Comparison of ENCODE assay signal across 8 cellular contexts in the genomic region with DNA sequence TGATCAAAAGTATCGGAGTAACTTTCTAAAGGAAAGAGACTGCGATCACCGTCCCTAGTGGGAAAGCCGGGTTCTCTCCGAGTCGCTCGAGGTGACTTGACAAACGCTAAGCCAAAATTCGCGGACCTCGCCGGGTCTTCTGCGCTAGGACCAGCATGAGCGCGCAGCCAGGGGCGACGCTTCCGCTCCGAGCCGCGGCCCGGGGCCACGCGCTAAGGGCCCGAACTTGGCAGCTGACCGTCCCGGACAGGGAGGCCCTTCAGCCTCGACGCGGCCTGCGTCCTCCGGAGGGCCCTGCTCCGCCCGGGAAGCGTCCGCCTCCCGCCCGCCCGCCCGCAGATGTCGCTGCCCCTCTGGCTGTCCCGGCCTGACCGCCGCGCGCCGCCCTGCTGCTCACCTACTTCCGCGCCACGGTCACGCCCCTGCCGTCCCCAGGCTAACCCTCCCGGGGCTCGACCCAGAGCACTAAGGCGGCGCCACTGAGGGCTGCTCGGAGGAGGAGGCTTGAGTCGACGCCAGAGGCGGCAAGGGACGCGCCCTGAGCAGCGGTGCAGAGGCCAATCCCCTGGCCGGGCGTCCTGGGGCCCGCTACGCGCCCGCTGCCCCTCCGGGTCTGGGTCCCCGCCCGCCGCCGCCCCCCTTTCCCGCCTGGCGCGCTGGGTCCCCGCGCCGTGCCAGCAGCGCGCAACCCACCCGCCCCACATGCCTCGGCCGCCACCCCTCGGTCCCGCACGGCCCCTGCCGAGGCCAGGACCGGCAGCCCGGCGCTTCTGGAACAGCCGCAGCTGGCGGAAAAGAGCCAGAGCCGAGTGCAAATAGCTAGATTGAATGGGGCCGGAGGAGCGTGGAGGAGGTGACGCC. TPM values are rescaled to one million over a fixed set of nuclear protein-coding genes. Genes with fewer than 3 reads are reported as not detected.
DNase-seq lines count a peak whose midpoint lies in the region; ATAC-seq and TF ChIP-seq lines count a peak whose summit lies in the region.

No MANE protein-coding gene starts in this region.

- DNase-seq in AG09309 (ENCODE audit: low read depth) = no peak
- peak; percentile 74 for DNase-seq in NCI-H510A (lab: John Stamatoyannopoulos, UW)
- DNase-seq in activated CD4-positive, alpha-beta T cell treated with anti-CD3 and anti-CD28 coated beads, Interleukin-2, amount 50 U/mL, for 1 hour = peak; percentile 72
- DNase-seq in dorsolateral prefrontal cortex = peak in 9 of 10 donors; percentile 38 to 78 (median 60)
- DNase-seq in lung microvascular endothelial cell (ENCODE audit: low read depth in 2 of 2) = peak; percentile 80 to 82
- DNase-seq in stimulated activated CD8-positive, alpha-beta memory T cell treated with anti-CD3 and anti-CD28 coated beads, Interleukin-12 subunit alpha, Interleukin-12 subunit beta, amount 100 ng/mL, for 1 hour (ENCODE audit: low read depth) = peak; percentile 56

- peaks cover 0 to 14% (median 0%) of the 10 kb centered on the region in 45 donors for H3K27me3 ChIP-seq in dorsolateral prefrontal cortex

- peak; percentile 54 for ATAC-seq in GM18867 (IDR thresholded peaks at IDR 0.05; ENCODE audit: unreplicated experiment)
- ATAC-seq in HG03103 (IDR thresholded peaks at IDR 0.05; ENCODE audit: low read depth, unreplicated experiment) = peak; percentile 37

- intact Hi-C loops in dorsolateral prefrontal cortex (cut with DNase I) = loop anchor here (2.0 to 10.0 kb wide), 7 partner anchors 144 to 712 kb away; no protein-coding TSS in a partner anchor

- H3K4me3 ChIP-seq in AG09309 (ENCODE audit: control insufficient read depth, low read depth, low read length) (peak overlapping the region; percentile 55), dorsolateral prefrontal cortex (peak overlapping the region; percentile 47 to 91 (median 78))

- H3K27ac ChIP-seq in dorsolateral prefrontal cortex = peak overlapping the region; percentile 86 to 99 (median 97)

- no peak for TF ChIP-seq CTCF in AG09309 (IDR thresholded peaks at IDR 0.05; ENCODE audit: control insufficient read depth, insufficient read depth, low read depth, low read length, missing control alignments)
- peak in 45 of 56 donors; percentile 10 to 68 (median 41) for TF ChIP-seq CTCF in dorsolateral prefrontal cortex (IDR thresholded peaks at IDR 0.05 in 54 of 56, conservative IDR thresholded peaks at IDR 0.05 in 2 of 56; ENCODE audit: low read depth in 1 of 56, partially characterized antibody in 56 of 56)

RNA-seq across cellular contexts. Expression of a gene that starts 0.9 kb away (rescaled TPM):
- total RNA-seq in dorsolateral prefrontal cortex (10 to 100 TPM in 43 of 120 experiments, 1 to 10 TPM in 77; 2.7 to 28.4 (median 9.0) TPM), lung microvascular endothelial cell (1.8 and 2.6 TPM in 2 replicates)
